Comparison of ENCODE assay signal across 8 cellular contexts in genomic region chr22:35154937-35155387, GRCh38.
DNase-seq lines count a peak whose midpoint lies in the region; ATAC-seq and TF ChIP-seq lines count a peak whose summit lies in the region.

No MANE protein-coding gene starts in this region.

- no peaks in the 10 kb centered on the region for H3K36me3 ChIP-seq in H7 (replicated peaks; ENCODE audit: control insufficient read depth, insufficient read depth, low read length)
- H3K36me3 ChIP-seq in brain microvascular endothelial cell (replicated peaks), result no peaks in the 10 kb centered on the region
- no peaks in the 10 kb centered on the region for H3K36me3 ChIP-seq in kidney epithelial cell (ENCODE audit: control insufficient read depth, insufficient read depth, low read length)
- no peaks in the 10 kb centered on the region for H3K36me3 ChIP-seq in thoracic aorta

- H3K4me1 Mint-ChIP-seq in Calu3 (ENCODE audit: low read depth, unreplicated experiment), result peaks cover 8% of the 10 kb centered on the region

- no TSS peak for BruUV-seq in Calu3 (replicated peaks; lab: Mats Ljungman, UMichigan)

- H3K9me3 Mint-ChIP-seq in Calu3 (ENCODE audit: low read depth, unreplicated experiment), result no peaks in the 10 kb centered on the region

- H3K9me3 ChIP-seq in thoracic aorta, result no peaks in the 10 kb centered on the region

- H3K27ac ChIP-seq in brain microvascular endothelial cell, result no peak overlapping the region
- no peak overlapping the region for H3K27ac ChIP-seq in thoracic aorta

- no peak overlapping the region for H3K27ac Mint-ChIP-seq in Calu3 (ENCODE audit: unreplicated experiment)

- H3K27me3 Mint-ChIP-seq in Calu3 (ENCODE audit: unreplicated experiment), result peaks cover 66% of the 10 kb centered on the region

- H3K27me3 ChIP-seq in H7 (ENCODE audit: control insufficient read depth, insufficient read depth, low read length) (no peaks in the 10 kb centered on the region), brain microvascular endothelial cell (replicated peaks) (no peaks in the 10 kb centered on the region), kidney epithelial cell (ENCODE audit: control insufficient read depth, insufficient read depth, low read length) (peaks cover 3% of the 10 kb centered on the region), thoracic aorta (replicated peaks; ENCODE audit: insufficient read depth) (no peaks in the 10 kb centered on the region)

- ATAC-seq in thoracic aorta (ENCODE audit: insufficient number of reproducible peaks, low FRiP score, low read depth) (no peak), HG02571 (IDR thresholded peaks at IDR 0.05; ENCODE audit: unreplicated experiment) (no peak), HG03520 (IDR thresholded peaks at IDR 0.05; ENCODE audit: unreplicated experiment) (no peak)

- DNase-seq in Calu3, result peak; percentile 82
- DNase-seq in H7, result peak; percentile 79
- peak; percentile 24 for DNase-seq in NCI-H748 treated with DMSO at 0.1 percent for 48 hours (lab: John Stamatoyannopoulos, UW)
- DNase-seq in brain microvascular endothelial cell, result peak; percentile 49
- DNase-seq in kidney epithelial cell (ENCODE audit: low read depth), result peak; percentile 9
- DNase-seq in thoracic aorta (ENCODE audit: low spot score), result no peak

- no peak overlapping the region for H3K4me3 Mint-ChIP-seq in Calu3 (ENCODE audit: low read depth, unreplicated experiment)

- peak; percentile 61 for TF ChIP-seq CTCF in Calu3 (IDR thresholded peaks at IDR 0.05; ENCODE audit: unreplicated experiment)
- peak; percentile 92 for TF ChIP-seq CTCF in brain microvascular endothelial cell (IDR thresholded peaks at IDR 0.05; ENCODE audit: low read depth, low read length, missing control alignments)
- TF ChIP-seq CTCF in kidney epithelial cell (IDR thresholded peaks at IDR 0.05; ENCODE audit: insufficient read depth, low read length, poor library complexity, severe bottlenecking), result peak; percentile 87
- peak; percentile 30 for TF ChIP-seq CTCF in thoracic aorta (IDR thresholded peaks at IDR 0.05)

- in situ Hi-C loops in brain microvascular endothelial cell (cut with HindIII; ENCODE audit: low pct_ligation_motif_present, low sequenced_read_pairs), result no loop called here

- H3K4me1 ChIP-seq in thoracic aorta (ENCODE audit: control insufficient read depth in 1 of 2, low read depth in 2 of 2), result no peaks in the 10 kb centered on the region

- H3K36me3 Mint-ChIP-seq in Calu3 (ENCODE audit: insufficient read depth, unreplicated experiment), result peaks cover 5% of the 10 kb centered on the region

- CTCF ChIA-PET in Calu3 (lab: Charles Lee), result interaction anchor here (1.2 to 2.6 kb wide), 2 partner anchors 76 to 145 kb away, joined by 3 to 20 read pairs; partner anchors contain the start of gene TOM1

- H3K4me3 ChIP-seq in H7 (ENCODE audit: insufficient read depth, low read depth, low read length), result no peak overlapping the region
- no peak overlapping the region for H3K4me3 ChIP-seq in brain microvascular endothelial cell (ENCODE audit: low read depth, low read length)
- H3K4me3 ChIP-seq in kidney epithelial cell (ENCODE audit: low read depth, low read length), result no peak overlapping the region
- no peak overlapping the region for H3K4me3 ChIP-seq in thoracic aorta

- intact Hi-C loops in Calu3 (cut with micrococcal nuclease; ENCODE audit: unreplicated experiment), result loop anchor here (2.0 to 5.0 kb wide), 4 partner anchors 76 to 208 kb away; no protein-coding TSS in a partner anchor

Comparison
In these comparisons a context has a peak if more than half of its experiments do, and no peak if none do; other contexts are left out.
1. CTCF ChIP-seq: peak in every context shown above with its lines; median percentile 92 in brain microvascular endothelial cell; 87 in kidney epithelial cell; 61 in Calu3; 30 in thoracic aorta.